1 cellular context compared by ENCODE assay signal in genomic region chr14:74133833-74134481, GRCh38.
TF ChIP-seq lines count a peak whose summit lies in the region.

No MANE protein-coding gene starts in this region.

TF ChIP-seq in H1, 55 proteins besides CTCF, POLR2A, EP300 and RAD21 (continued from another document):
- TF ChIP-seq CHD7 (IDR thresholded peaks at IDR 0.05; ENCODE audit: insufficient replicate concordance, low read length) (no peak), RFX5 (IDR thresholded peaks at IDR 0.05; ENCODE audit: borderline replicate concordance, low read depth, low read length) (no peak), POLR2AphosphoS5 (IDR thresholded peaks at IDR 0.05; ENCODE audit: low read depth, low read length) (no peak), SUZ12 (IDR thresholded peaks at IDR 0.05; ENCODE audit: low read length) (no peak), MAFK (IDR thresholded peaks at IDR 0.05; ENCODE audit: low read depth, low read length) (no peak)
TF ChIP-seq in H1: peak in this region for 0.
